Comparison of ENCODE assay signal across 10 cellular contexts in genomic region chr12:71556881-71557280, GRCh38.
A peak's percentile ranks its signal among the peaks of the same experiment; 100 is the strongest.
DNase-seq lines count a peak whose midpoint lies in the region; ATAC-seq and TF ChIP-seq lines count a peak whose summit lies in the region.
"Had no signal": no experiment of that assay in that cellular context is flagged by ENCODE, and none has a peak within 500 bp of the region (broad histone marks: within the 10 kb centered on the region; RNA-seq: fewer than 3 reads in every experiment).

No MANE protein-coding gene starts in this region.

- H3K27me3 ChIP-seq in osteoblast (ENCODE audit: insufficient read depth, low read length) (no peaks in the 10 kb centered on the region), right atrium auricular region (no peaks in the 10 kb centered on the region)

- peaks cover 6% of the 10 kb centered on the region for H3K4me1 ChIP-seq in osteoblast (ENCODE audit: insufficient read depth, low read length)
- H3K4me1 ChIP-seq in right atrium auricular region, result no peaks in the 10 kb centered on the region

- no peak overlapping the region for H2AFZ ChIP-seq in osteoblast (ENCODE audit: low read length)

- H3K27ac ChIP-seq in osteoblast (ENCODE audit: low read depth, low read length) (no peak overlapping the region), right atrium auricular region (no peak overlapping the region)

- H3K4me2 ChIP-seq in osteoblast (ENCODE audit: insufficient read depth, low read length), result no peak overlapping the region

- H3K4me3 ChIP-seq in epithelial cell of esophagus (ENCODE audit: low read length) (no peak overlapping the region), osteoblast (ENCODE audit: insufficient read depth, low read length) (no peak overlapping the region), right atrium auricular region (no peak overlapping the region)

- no peaks in the 10 kb centered on the region for H3K79me2 ChIP-seq in osteoblast (ENCODE audit: insufficient read depth, low read length)

- no peak for ATAC-seq in GM18520 (IDR thresholded peaks at IDR 0.05; ENCODE audit: unreplicated experiment)
- ATAC-seq: left cardiac atrium had no signal

- H4K20me1 ChIP-seq in osteoblast (ENCODE audit: insufficient read depth, low read length), result no peaks in the 10 kb centered on the region

- TF ChIP-seq CTCF in epithelial cell of esophagus (IDR thresholded peaks at IDR 0.05; ENCODE audit: insufficient read depth, low read depth, low read length, missing control alignments) (no peak), osteoblast (IDR thresholded peaks at IDR 0.05; ENCODE audit: extremely low read depth, low read depth, low read length) (no peak), right atrium auricular region (IDR thresholded peaks at IDR 0.05) (no peak)

- H3K36me3 ChIP-seq in osteoblast (ENCODE audit: insufficient read depth, low read length) (no peaks in the 10 kb centered on the region), right atrium auricular region (no peaks in the 10 kb centered on the region)

- no peaks in the 10 kb centered on the region for H3K9me3 ChIP-seq in osteoblast (ENCODE audit: low read depth, low read length)
- H3K9me3 ChIP-seq in right atrium auricular region, result no peaks in the 10 kb centered on the region

- DNase-seq in ELR (ENCODE audit: low read depth) (peak; percentile 97), NCI-H69 (lab: John Stamatoyannopoulos, UW) (peak; percentile 67), epithelial cell of esophagus (ENCODE audit: low read depth) (peak; percentile 92), osteoblast (ENCODE audit: insufficient read length, low spot score, missing footprints) (peak; percentile 32), right atrium auricular region (ENCODE audit: low spot score) (no peak), DMS153 (lab: John Stamatoyannopoulos, UW) (no peak), NCI-H187 treated with DMSO at 0.1 percent for 48 hours (lab: John Stamatoyannopoulos, UW) (no peak)
- DNase-seq: left cardiac atrium, NCI-H1930 had no signal

Comparison
In these comparisons a context has a peak if more than half of its experiments do, and no peak if none do; other contexts are left out.
1. DNase-seq: peak in ELR (single experiment), NCI-H69 (single experiment), epithelial cell of esophagus (single experiment) and osteoblast (single experiment); none in right atrium auricular region (single experiment), DMS153 (single experiment) and NCI-H187 treated with DMSO at 0.1 percent for 48 hours (single experiment).